Comparison of ENCODE assay signal across 9 cellular contexts in the genomic region with DNA sequence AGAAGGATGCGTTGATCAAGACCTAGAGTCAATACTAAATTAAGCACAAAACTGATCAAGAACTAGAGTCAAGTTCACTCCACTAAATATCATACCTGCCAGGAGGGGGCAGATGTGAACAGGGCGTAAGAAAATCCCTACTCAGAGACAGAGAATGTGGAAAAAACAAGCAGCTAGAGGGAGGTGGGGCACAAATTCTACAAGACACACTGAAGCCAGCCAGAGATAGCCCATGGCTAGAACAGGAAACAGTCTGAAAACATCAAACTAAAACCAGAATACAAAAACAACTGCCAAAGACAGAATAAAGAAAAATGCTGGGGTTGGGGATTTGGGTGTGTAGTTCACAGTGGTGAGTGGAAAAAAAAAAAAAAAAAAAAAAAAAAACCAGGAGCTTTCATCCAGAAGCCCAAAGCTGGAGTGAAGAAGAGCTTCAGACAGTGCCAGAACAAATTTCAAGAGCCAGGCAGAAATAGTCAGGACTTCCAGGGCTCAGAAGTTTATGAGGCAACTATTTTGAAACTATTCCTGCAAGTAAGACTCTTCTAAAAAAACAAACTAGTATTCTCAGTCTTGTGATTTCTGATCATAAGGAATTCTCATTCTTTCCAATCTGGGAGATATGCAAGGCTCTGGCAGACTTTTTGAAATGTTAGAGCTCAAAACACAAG.
DNase-seq lines count a peak whose midpoint lies in the region; ATAC-seq and TF ChIP-seq lines count a peak whose summit lies in the region.
"Had no signal": no experiment of that assay in that cellular context is flagged by ENCODE, and none has a peak within 500 bp of the region (broad histone marks: within the 10 kb centered on the region; RNA-seq: fewer than 3 reads in every experiment).

No MANE protein-coding gene starts in this region.

- H3K9me3 Mint-ChIP-seq in stimulated activated memory B cell treated with anti-CD40 and anti-IgM and Interleukin-4, amounts not matched to agents 10 μg/mL and 1 μg/mL and 100 μg/mL, for 72 hours = no peaks in the 10 kb centered on the region

- no peak overlapping the region for H3K4me3 Mint-ChIP-seq in stimulated activated memory B cell treated with anti-CD40 and anti-IgM and Interleukin-4, amounts not matched to agents 10 μg/mL and 1 μg/mL and 100 μg/mL, for 72 hours

- no peaks in the 10 kb centered on the region for H3K27me3 Mint-ChIP-seq in stimulated activated memory B cell treated with anti-CD40 and anti-IgM and Interleukin-4, amounts not matched to agents 10 μg/mL and 1 μg/mL and 100 μg/mL, for 72 hours

- CTCF ChIA-PET in HEK293 (lab: Yijun Ruan, JAX) = interaction anchor here (0.5 to 2.3 kb wide), 41 partner anchors 9 to 850 kb away, joined by 3 to 26 read pairs (median 4); partner anchors contain the start of gene CCDC71L

- H3K27ac ChIP-seq in HEK293 (ENCODE audit: extremely low read depth, low read depth, low read length) (no peak overlapping the region), lower lobe of right lung (peak overlapping the region; percentile 19)

- peak; percentile 48 to 62 for DNase-seq in NCI-H524 (lab: John Stamatoyannopoulos, UW)
- no peak for DNase-seq in NCI-H524 treated with DMSO at 0.1 percent for 48 hours (lab: John Stamatoyannopoulos, UW)
- peak; percentile 91 for DNase-seq in NAMALWA (ENCODE audit: low spot score)
- DNase-seq in SKM-1 (lab: John Stamatoyannopoulos, UW; ENCODE audit: unreplicated experiment) = peak; percentile 33
- peak; percentile 62 for DNase-seq in cerebellar cortex (ENCODE audit: low spot score)
- DNase-seq in lower lobe of right lung = no peak

- H3K4me3 ChIP-seq in HEK293 (ENCODE audit: low read depth, low read length) (no peak overlapping the region), lower lobe of right lung (no peak overlapping the region)
- H3K4me3 ChIP-seq: BLaER1 treated with 17β-estradiol and CSF1 and Interleukin-3, amounts not matched to agents 10 nM and 100 nM had no signal

- no peaks in the 10 kb centered on the region for H3K27me3 ChIP-seq in lower lobe of right lung (ENCODE audit: low read depth)
- H3K27me3 ChIP-seq: BLaER1 treated with 17β-estradiol and CSF1 and Interleukin-3, amounts not matched to agents 10 nM and 100 nM had no signal

- H3K4me1 ChIP-seq in HEK293 (ENCODE audit: control insufficient read depth, insufficient read depth, low read length) (no peaks in the 10 kb centered on the region), lower lobe of right lung (peaks cover 16% of the 10 kb centered on the region)

- peak; percentile 76 for TF ChIP-seq CTCF in HEK293 (tag by site-specific recombination; IDR thresholded peaks at IDR 0.05)
- peak; percentile 66 for TF ChIP-seq CTCF in lower lobe of right lung (IDR thresholded peaks at IDR 0.05)

- no peaks in the 10 kb centered on the region for H3K9me3 ChIP-seq in HEK293 (ENCODE audit: control insufficient read depth, insufficient read depth, low read depth, low read length)
- no peaks in the 10 kb centered on the region for H3K9me3 ChIP-seq in lower lobe of right lung
- H3K9me3 ChIP-seq: BLaER1 treated with 17β-estradiol and CSF1 and Interleukin-3, amounts not matched to agents 10 nM and 100 nM had no signal

- no peaks in the 10 kb centered on the region for H3K36me3 Mint-ChIP-seq in stimulated activated memory B cell treated with anti-CD40 and anti-IgM and Interleukin-4, amounts not matched to agents 10 μg/mL and 1 μg/mL and 100 μg/mL, for 72 hours

- intact Hi-C loops in lower lobe of right lung (cut with DNase I) = no loop called here

- H3K4me1 Mint-ChIP-seq in stimulated activated memory B cell treated with anti-CD40 and anti-IgM and Interleukin-4, amounts not matched to agents 10 μg/mL and 1 μg/mL and 100 μg/mL, for 72 hours = peaks cover 12% of the 10 kb centered on the region

- H3K27ac Mint-ChIP-seq in stimulated activated memory B cell treated with anti-CD40 and anti-IgM and Interleukin-4, amounts not matched to agents 10 μg/mL and 1 μg/mL and 100 μg/mL, for 72 hours = peak overlapping the region; percentile 48

- peak; percentile 90 to 92 for ATAC-seq in lower lobe of right lung
- ATAC-seq in stimulated activated memory B cell treated with anti-CD40 and anti-IgM and Interleukin-4, amounts not matched to agents 10 μg/mL and 1 μg/mL and 100 μg/mL, for 72 hours = peak; percentile 77

- no peaks in the 10 kb centered on the region for H3K36me3 ChIP-seq in HEK293 (ENCODE audit: control insufficient read depth in 2 of 2, insufficient read depth in 1 of 2, low read length in 2 of 2)
- no peaks in the 10 kb centered on the region for H3K36me3 ChIP-seq in lower lobe of right lung
- H3K36me3 ChIP-seq: BLaER1 treated with 17β-estradiol and CSF1 and Interleukin-3, amounts not matched to agents 10 nM and 100 nM had no signal

- POLR2A ChIA-PET in HEK293 (lab: Yijun Ruan, JAX) = interaction anchor here (0.7 to 1.0 kb wide), 3 partner anchors 25 to 521 kb away, joined by 6 to 10 read pairs (median 7); partner anchors contain the start of gene CCDC71L

TF ChIP-seq in HEK293, 187 proteins besides CTCF, POLR2A, EP300 and RAD21:
- no peak for TF ChIP-seq BCL11B (tag by site-specific recombination; IDR thresholded peaks at IDR 0.05; ENCODE audit: low read depth)
- peak; percentile 60 for TF ChIP-seq ZNF654 (tag by site-specific recombination; IDR thresholded peaks at IDR 0.05; ENCODE audit: low read depth)
- 0 out of 2 replicates have a peak, but pooled peaks have one; percentile 27 for TF ChIP-seq ZNF660 (tag by site-specific recombination; IDR thresholded peaks at IDR 0.05)
- TF ChIP-seq, protein P1, sequence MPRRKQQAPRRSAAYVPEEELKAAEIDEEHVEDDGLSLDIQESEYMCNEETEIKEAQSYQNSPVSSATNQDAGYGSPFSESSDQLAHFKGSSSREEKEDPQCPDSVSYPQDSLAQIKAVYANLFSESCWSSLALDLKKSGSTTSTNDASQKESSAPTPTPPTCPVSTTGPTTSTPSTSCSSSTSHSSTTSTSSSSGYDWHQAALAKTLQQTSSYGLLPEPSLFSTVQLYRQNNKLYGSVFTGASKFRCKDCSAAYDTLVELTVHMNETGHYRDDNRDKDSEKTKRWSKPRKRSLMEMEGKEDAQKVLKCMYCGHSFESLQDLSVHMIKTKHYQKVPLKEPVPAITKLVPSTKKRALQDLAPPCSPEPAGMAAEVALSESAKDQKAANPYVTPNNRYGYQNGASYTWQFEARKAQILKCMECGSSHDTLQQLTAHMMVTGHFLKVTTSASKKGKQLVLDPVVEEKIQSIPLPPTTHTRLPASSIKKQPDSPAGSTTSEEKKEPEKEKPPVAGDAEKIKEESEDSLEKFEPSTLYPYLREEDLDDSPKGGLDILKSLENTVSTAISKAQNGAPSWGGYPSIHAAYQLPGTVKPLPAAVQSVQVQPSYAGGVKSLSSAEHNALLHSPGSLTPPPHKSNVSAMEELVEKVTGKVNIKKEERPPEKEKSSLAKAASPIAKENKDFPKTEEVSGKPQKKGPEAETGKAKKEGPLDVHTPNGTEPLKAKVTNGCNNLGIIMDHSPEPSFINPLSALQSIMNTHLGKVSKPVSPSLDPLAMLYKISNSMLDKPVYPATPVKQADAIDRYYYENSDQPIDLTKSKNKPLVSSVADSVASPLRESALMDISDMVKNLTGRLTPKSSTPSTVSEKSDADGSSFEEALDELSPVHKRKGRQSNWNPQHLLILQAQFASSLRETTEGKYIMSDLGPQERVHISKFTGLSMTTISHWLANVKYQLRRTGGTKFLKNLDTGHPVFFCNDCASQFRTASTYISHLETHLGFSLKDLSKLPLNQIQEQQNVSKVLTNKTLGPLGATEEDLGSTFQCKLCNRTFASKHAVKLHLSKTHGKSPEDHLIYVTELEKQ (tag by site-specific recombination; IDR thresholded peaks at IDR 0.05; ENCODE audit: borderline replicate concordance) = no peak
- peak; percentile 57 for TF ChIP-seq MZF1 (tag by site-specific recombination; IDR thresholded peaks at IDR 0.05; ENCODE audit: borderline replicate concordance)
- TF ChIP-seq ZNF785 (tag by site-specific recombination; IDR thresholded peaks at IDR 0.05) = no peak
- TF ChIP-seq PRDM4 (tag by site-specific recombination; IDR thresholded peaks at IDR 0.05) = no peak
- no peak for TF ChIP-seq ZNF596 (tag by site-specific recombination; IDR thresholded peaks at IDR 0.05)
- TF ChIP-seq KLF7 (tag by site-specific recombination; IDR thresholded peaks at IDR 0.05; ENCODE audit: borderline replicate concordance) = no peak
- no peak for TF ChIP-seq YY2 (tag by site-specific recombination; IDR thresholded peaks at IDR 0.05)
- TF ChIP-seq ZBTB17 (tag by site-specific recombination; IDR thresholded peaks at IDR 0.05) = peak; percentile 33
- no peak for TF ChIP-seq ZFP41 (tag by site-specific recombination; IDR thresholded peaks at IDR 0.05; ENCODE audit: borderline replicate concordance)
- TF ChIP-seq, protein P2, sequence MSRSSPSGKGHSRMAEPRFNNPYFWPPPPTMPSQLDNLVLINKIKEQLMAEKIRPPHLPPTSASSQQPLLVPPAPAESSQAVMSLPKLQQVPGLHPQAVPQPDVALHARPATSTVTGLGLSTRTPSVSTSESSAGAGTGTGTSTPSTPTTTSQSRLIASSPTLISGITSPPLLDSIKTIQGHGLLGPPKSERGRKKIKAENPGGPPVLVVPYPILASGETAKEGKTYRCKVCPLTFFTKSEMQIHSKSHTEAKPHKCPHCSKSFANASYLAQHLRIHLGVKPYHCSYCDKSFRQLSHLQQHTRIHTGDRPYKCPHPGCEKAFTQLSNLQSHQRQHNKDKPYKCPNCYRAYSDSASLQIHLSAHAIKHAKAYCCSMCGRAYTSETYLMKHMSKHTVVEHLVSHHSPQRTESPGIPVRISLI (tag by site-specific recombination; IDR thresholded peaks at IDR 0.05) = peak; percentile 82; the same call in 1 of the 2 replicates
- TF ChIP-seq ZNF701 (tag by site-specific recombination; IDR thresholded peaks at IDR 0.05) = no peak

Comparison
In these comparisons a context has a peak if more than half of its experiments do, and no peak if none do; other contexts are left out.
1. DNase-seq: peak in NCI-H524 (2 of 2), NAMALWA (single experiment), SKM-1 (single experiment) and cerebellar cortex (single experiment); none in NCI-H524 treated with DMSO at 0.1 percent for 48 hours (single experiment) and lower lobe of right lung (single experiment).